Comparison of ENCODE assay signal across 30 cellular contexts in the genomic region with DNA sequence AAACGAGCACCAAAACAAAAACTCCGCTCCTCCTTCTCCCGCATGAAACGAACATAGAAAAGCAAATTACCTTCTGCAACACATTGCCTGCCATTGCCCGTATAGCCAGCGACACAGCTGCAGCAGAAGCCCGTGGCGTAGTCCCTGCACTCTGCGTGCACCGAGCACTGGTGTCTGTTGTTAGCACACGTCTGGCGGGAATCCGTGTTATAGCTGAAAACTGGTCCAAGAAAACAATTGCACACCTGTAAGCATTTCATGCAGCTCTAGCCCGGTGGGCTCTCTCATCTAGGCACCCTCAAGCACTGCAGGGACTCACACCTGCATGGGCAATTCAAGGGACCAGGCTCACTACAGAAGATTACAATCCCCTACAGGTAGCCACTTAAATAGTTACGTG. TPM values are rescaled to one million over a fixed set of nuclear protein-coding genes. Genes with fewer than 3 reads are reported as not detected.
"Had no signal": no experiment of that assay in that cellular context is flagged by ENCODE, and none has a peak within 500 bp of the region (broad histone marks: within the 10 kb centered on the region; RNA-seq: fewer than 3 reads in every experiment).

No MANE protein-coding gene starts in this region.

- H3K9ac ChIP-seq: neural progenitor cell had no signal

- H3K27ac ChIP-seq: neural progenitor cell, pancreas, prostate gland, right lobe of liver, skin epidermis, spleen, suprapubic skin, testis, tibial artery, upper lobe of left lung, vagina had no signal

- ATAC-seq: naive thymus-derived CD4-positive, alpha-beta T cell; natural killer cell; pancreas; right lobe of liver; stimulated activated memory B cell treated with anti-CD40 and anti-IgM and Interleukin-4, amounts not matched to agents 10 μg/mL and 1 μg/mL and 100 μg/mL, for 72 hours; stimulated activated naive CD8-positive, alpha-beta T cell treated with anti-CD3 and anti-CD28 coated beads, Interleukin-15, amount 100 ng/mL, for 72 hours; stimulated activated naive CD8-positive, alpha-beta T cell treated with anti-CD3 and anti-CD28 coated beads, Interleukin-15, Interleukin-2, amounts not matched to agents 100 U/mL and 50 U/mL, for 24 hours had no signal

- H3K27ac Mint-ChIP-seq: naive thymus-derived CD4-positive, alpha-beta T cell; natural killer cell; nephron; neural progenitor cell; stimulated activated memory B cell treated with anti-CD40 and anti-IgM and Interleukin-4, amounts not matched to agents 10 μg/mL and 1 μg/mL and 100 μg/mL, for 72 hours; stimulated activated naive CD8-positive, alpha-beta T cell treated with anti-CD3 and anti-CD28 coated beads, Interleukin-15, amount 100 ng/mL, for 72 hours had no signal

- H2AFZ ChIP-seq: neural progenitor cell had no signal

- H3K4me1 ChIP-seq: pancreas, prostate gland, spleen, suprapubic skin, testis had no signal

- H3K9me3 Mint-ChIP-seq: natural killer cell, nephron, neural progenitor cell had no signal

- H3K4me2 ChIP-seq: neural progenitor cell, smooth muscle cell had no signal

- H3K4me3 Mint-ChIP-seq: naive thymus-derived CD4-positive, alpha-beta T cell; natural killer cell; nephron; neural progenitor cell; stimulated activated memory B cell treated with anti-CD40 and anti-IgM and Interleukin-4, amounts not matched to agents 10 μg/mL and 1 μg/mL and 100 μg/mL, for 72 hours; stimulated activated naive CD8-positive, alpha-beta T cell treated with anti-CD3 and anti-CD28 coated beads, Interleukin-15, amount 100 ng/mL, for 72 hours had no signal

- H3K36me3 Mint-ChIP-seq: natural killer cell had no signal

- H3K36me3 ChIP-seq: neural progenitor cell, pancreas, prostate gland had no signal

- H3K4me1 Mint-ChIP-seq: naive thymus-derived CD4-positive, alpha-beta T cell; natural killer cell; stimulated activated memory B cell treated with anti-CD40 and anti-IgM and Interleukin-4, amounts not matched to agents 10 μg/mL and 1 μg/mL and 100 μg/mL, for 72 hours; stimulated activated naive CD8-positive, alpha-beta T cell treated with anti-CD3 and anti-CD28 coated beads, Interleukin-15, amount 100 ng/mL, for 72 hours had no signal

- H3K27me3 ChIP-seq: neural progenitor cell, pancreas, right atrium auricular region, right lobe of liver, spleen, suprapubic skin, testis, tibial artery, upper lobe of left lung, vagina had no signal

- FAIRE-seq: urothelium cell line had no signal

- H3K9me3 ChIP-seq: pancreas, prostate gland, right atrium auricular region, right lobe of liver, spleen, suprapubic skin, testis, tibial artery, upper lobe of left lung, vagina had no signal

- DNase-seq: naive thymus-derived CD4-positive, alpha-beta T cell; natural killer cell; occipital lobe; pancreas; retina; right lobe of liver; spleen; stimulated activated CD4-positive, alpha-beta T cell treated with anti-CD3 and anti-CD28 coated beads, Interleukin-12 subunit alpha, Interleukin-12 subunit beta, amount 100 ng/mL, for 4 hours; stimulated activated CD4-positive, alpha-beta T cell treated with anti-CD3 and anti-CD28 coated beads, Interleukin-1b, Interleukin-23, amount 100 ng/mL, for 48 hours; stimulated activated CD4-positive, alpha-beta T cell treated with anti-CD3 and anti-CD28 coated beads, Interleukin-4, amount 100 ng/mL, for 1 hour; stimulated activated CD4-positive, alpha-beta T cell treated with anti-CD3 and anti-CD28 coated beads, Interleukin-4, amount 100 ng/mL, for 4 hours; stimulated activated CD8-positive, alpha-beta memory T cell treated with anti-CD3 and anti-CD28 coated beads, Interleukin-4, amount 100 ng/mL, for 48 hours; stimulated activated naive CD4-positive, alpha-beta T cell; stimulated activated naive CD8-positive, alpha-beta T cell treated with anti-CD3 and anti-CD28 coated beads, Interleukin-15, amount 100 ng/mL, for 72 hours; stimulated activated naive CD8-positive, alpha-beta T cell treated with anti-CD3 and anti-CD28 coated beads, Interleukin-15, Interleukin-2, amounts not matched to agents 100 U/mL and 50 U/mL, for 24 hours; substantia nigra; testis; tibial artery; trophoblast cell had no signal

- H3K4me3 ChIP-seq: neural progenitor cell, pancreas, prostate gland, right atrium auricular region, right lobe of liver, skin epidermis, smooth muscle cell, spleen, suprapubic skin, testis, tibial artery, upper lobe of left lung, vagina had no signal

RNA-seq across cellular contexts. Expression of gene NID1, which starts 26.9 kb away (rescaled TPM):
- polyA plus RNA-seq: naive thymus-derived CD4-positive, alpha-beta T cell had no signal
